Comparison of ENCODE assay signal across 18 cellular contexts in genomic region chr11:8390851-8391612, GRCh38.
DNase-seq lines count a peak whose midpoint lies in the region; ATAC-seq and TF ChIP-seq lines count a peak whose summit lies in the region.
"Had no signal": no experiment of that assay in that cellular context is flagged by ENCODE, and none has a peak within 500 bp of the region (broad histone marks: within the 10 kb centered on the region; RNA-seq: fewer than 3 reads in every experiment).

No MANE protein-coding gene starts in this region.

- no peak overlapping the region for H3K27ac Mint-ChIP-seq in activated T-helper 1 cell treated with anti-CD3 and anti-CD28 coated beads, Interleukin-12 subunit alpha, Interleukin-12 subunit beta, Interleukin-2, Interleukin-4 antibody, amounts not matched to agents 30 ng/mL and 10 ng/mL and 1 ng/mL, durations not matched to agents 14 hours and 24 hours and 36 hours
- H3K27ac Mint-ChIP-seq: B cell; CD4-positive, alpha-beta T cell; CD8-positive, alpha-beta T cell had no signal

- no peak overlapping the region for H2AFZ ChIP-seq in hepatocyte

- no peak for TF ChIP-seq CTCF in right atrium auricular region (IDR thresholded peaks at IDR 0.05)
- no peak for TF ChIP-seq CTCF in hepatocyte (IDR thresholded peaks at IDR 0.05; ENCODE audit: poor library complexity)

- H3K9me3 ChIP-seq in right atrium auricular region (no peaks in the 10 kb centered on the region), hepatocyte (ENCODE audit: low read depth) (no peaks in the 10 kb centered on the region)
- H3K9me3 ChIP-seq: A549, Caco-2 had no signal

- DNase-seq in left ventricle myocardium superior (no peak), right atrium auricular region (ENCODE audit: low spot score) (no peak), NCI-H82 treated with DMSO at 0.1 percent for 48 hours (lab: John Stamatoyannopoulos, UW; ENCODE audit: unreplicated experiment) (peak; percentile 37), hepatocyte (ENCODE audit: low spot score) (peak; percentile 1), head of caudate nucleus (no peak)
- no peak for DNase-seq in activated T-helper 1 cell treated with anti-CD3 and anti-CD28 coated beads, Interleukin-12 subunit alpha, Interleukin-12 subunit beta, Interleukin-2, Interleukin-4 antibody, amounts not matched to agents 30 ng/mL and 10 ng/mL and 1 ng/mL, durations not matched to agents 14 hours and 24 hours and 36 hours (ENCODE audit: low spot score)
- DNase-seq: AML-193; Caco-2; Calu3; CD4-positive, alpha-beta T cell; CD8-positive, alpha-beta T cell; DMS79 treated with DMSO at 0.1 percent for 48 hours; GF-D8 had no signal

- intact Hi-C loops in left ventricle myocardium superior (cut with micrococcal nuclease): no loop called here
- intact Hi-C loops in activated T-helper 1 cell treated with anti-CD3 and anti-CD28 coated beads, Interleukin-12 subunit alpha, Interleukin-12 subunit beta, Interleukin-2, Interleukin-4 antibody, amounts not matched to agents 30 ng/mL and 10 ng/mL and 1 ng/mL, durations not matched to agents 14 hours and 24 hours and 36 hours (cut with micrococcal nuclease): no loop called here
- intact Hi-C loops in head of caudate nucleus (cut with DNase I): no loop called here

- no peak overlapping the region for H3K4me3 Mint-ChIP-seq in activated T-helper 1 cell treated with anti-CD3 and anti-CD28 coated beads, Interleukin-12 subunit alpha, Interleukin-12 subunit beta, Interleukin-2, Interleukin-4 antibody, amounts not matched to agents 30 ng/mL and 10 ng/mL and 1 ng/mL, durations not matched to agents 14 hours and 24 hours and 36 hours
- H3K4me3 Mint-ChIP-seq: B cell; CD4-positive, alpha-beta T cell; CD8-positive, alpha-beta T cell had no signal

- H3K27me3 Mint-ChIP-seq in activated T-helper 1 cell treated with anti-CD3 and anti-CD28 coated beads, Interleukin-12 subunit alpha, Interleukin-12 subunit beta, Interleukin-2, Interleukin-4 antibody, amounts not matched to agents 30 ng/mL and 10 ng/mL and 1 ng/mL, durations not matched to agents 14 hours and 24 hours and 36 hours (ENCODE audit: insufficient read depth): no peaks in the 10 kb centered on the region
- H3K27me3 Mint-ChIP-seq: B cell had no signal

- H3K4me3 ChIP-seq in right atrium auricular region: no peak overlapping the region
- no peak overlapping the region for H3K4me3 ChIP-seq in hepatocyte
- H3K4me3 ChIP-seq: A549; BLaER1 treated with 17β-estradiol and CSF1 and Interleukin-3, amounts not matched to agents 10 nM and 100 nM had no signal

- H3K27me3 ChIP-seq in right atrium auricular region (no peaks in the 10 kb centered on the region), hepatocyte (no peaks in the 10 kb centered on the region)
- H3K27me3 ChIP-seq: BLaER1 treated with 17β-estradiol and CSF1 and Interleukin-3, amounts not matched to agents 10 nM and 100 nM had no signal

- H4K20me1 ChIP-seq in hepatocyte (ENCODE audit: insufficient read depth, poor library complexity, severe bottlenecking): no peaks in the 10 kb centered on the region
- H4K20me1 ChIP-seq: BLaER1 treated with 17β-estradiol and CSF1 and Interleukin-3, amounts not matched to agents 10 nM and 100 nM had no signal

- no peaks in the 10 kb centered on the region for H3K36me3 Mint-ChIP-seq in activated T-helper 1 cell treated with anti-CD3 and anti-CD28 coated beads, Interleukin-12 subunit alpha, Interleukin-12 subunit beta, Interleukin-2, Interleukin-4 antibody, amounts not matched to agents 30 ng/mL and 10 ng/mL and 1 ng/mL, durations not matched to agents 14 hours and 24 hours and 36 hours (ENCODE audit: low read depth)
- H3K36me3 Mint-ChIP-seq: CD8-positive, alpha-beta T cell had no signal

- H3K79me2 ChIP-seq in hepatocyte: no peaks in the 10 kb centered on the region

- no peaks in the 10 kb centered on the region for H3K9me2 ChIP-seq in hepatocyte (replicated peaks; ENCODE audit: insufficient read depth)

- peak; percentile 57 for ATAC-seq in left ventricle myocardium superior
- ATAC-seq: A549; CD8-positive, alpha-beta T cell had no signal

- H3K4me2 ChIP-seq in hepatocyte: no peak overlapping the region
- H3K4me2 ChIP-seq: A549; BLaER1 treated with 17β-estradiol and CSF1 and Interleukin-3, amounts not matched to agents 10 nM and 100 nM had no signal

- H3K27ac ChIP-seq in right atrium auricular region (no peak overlapping the region), hepatocyte (no peak overlapping the region)
- H3K27ac ChIP-seq: 22Rv1; A549; BLaER1 treated with 17β-estradiol and CSF1 and Interleukin-3, amounts not matched to agents 10 nM and 100 nM; C4-2B had no signal

- H3K36me3 ChIP-seq in right atrium auricular region: no peaks in the 10 kb centered on the region
- no peaks in the 10 kb centered on the region for H3K36me3 ChIP-seq in hepatocyte (replicated peaks; ENCODE audit: insufficient read depth, low read depth)
- H3K36me3 ChIP-seq: BLaER1 treated with 17β-estradiol and CSF1 and Interleukin-3, amounts not matched to agents 10 nM and 100 nM had no signal

- H3K9me3 Mint-ChIP-seq in activated T-helper 1 cell treated with anti-CD3 and anti-CD28 coated beads, Interleukin-12 subunit alpha, Interleukin-12 subunit beta, Interleukin-2, Interleukin-4 antibody, amounts not matched to agents 30 ng/mL and 10 ng/mL and 1 ng/mL, durations not matched to agents 14 hours and 24 hours and 36 hours: no peaks in the 10 kb centered on the region
- H3K9me3 Mint-ChIP-seq: CD4-positive, alpha-beta T cell; CD8-positive, alpha-beta T cell had no signal

- 91% methylated on average over 9 of the region's 9 CpGs for WGBS in hepatocyte (ENCODE audit: low lambda C conversion rate, missing lambda C conversion rate)

- H3K4me1 ChIP-seq in right atrium auricular region (peaks cover 0 to 14% of the 10 kb centered on the region in 2 donors), hepatocyte (ENCODE audit: insufficient read depth) (peaks cover 8% of the 10 kb centered on the region)
- H3K4me1 ChIP-seq: A549; BLaER1 treated with 17β-estradiol and CSF1 and Interleukin-3, amounts not matched to agents 10 nM and 100 nM had no signal

- H3K4me1 Mint-ChIP-seq in activated T-helper 1 cell treated with anti-CD3 and anti-CD28 coated beads, Interleukin-12 subunit alpha, Interleukin-12 subunit beta, Interleukin-2, Interleukin-4 antibody, amounts not matched to agents 30 ng/mL and 10 ng/mL and 1 ng/mL, durations not matched to agents 14 hours and 24 hours and 36 hours (ENCODE audit: low read depth): no peaks in the 10 kb centered on the region
- H3K4me1 Mint-ChIP-seq: B cell had no signal

Comparison
In these comparisons a context has a peak if more than half of its experiments do, and no peak if none do; other contexts are left out.
1. DNase-seq: peak in NCI-H82 treated with DMSO at 0.1 percent for 48 hours (single experiment) and hepatocyte (single experiment); none in left ventricle myocardium superior (single experiment), right atrium auricular region (single experiment), activated T-helper 1 cell treated with anti-CD3 and anti-CD28 coated beads, Interleukin-12 subunit alpha, Interleukin-12 subunit beta, Interleukin-2, Interleukin-4 antibody, amounts not matched to agents 30 ng/mL and 10 ng/mL and 1 ng/mL, durations not matched to agents 14 hours and 24 hours and 36 hours (single experiment) and head of caudate nucleus (0 of 42).